Comparison of ENCODE assay signal across 12 cellular contexts in the genomic region with DNA sequence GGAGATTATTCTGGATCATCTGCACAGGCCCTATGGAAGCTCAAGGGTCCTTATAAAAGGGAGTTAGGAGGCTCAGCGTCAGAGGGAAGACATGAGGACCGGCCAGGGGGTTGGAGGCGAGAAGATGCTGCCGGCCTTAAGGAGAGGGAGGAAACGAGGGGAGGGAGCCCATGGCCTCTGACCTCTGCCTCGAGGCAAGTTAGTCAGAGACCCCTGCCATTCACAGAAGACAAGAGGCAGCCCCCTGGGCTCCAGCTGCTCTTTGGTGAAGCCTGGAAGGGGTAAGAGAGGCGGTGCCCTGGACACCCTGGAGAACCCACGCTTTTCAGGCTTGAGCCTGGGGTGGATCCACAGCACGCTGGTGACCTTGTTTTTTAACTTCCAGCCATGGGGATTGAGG. TPM values are rescaled to one million over a fixed set of nuclear protein-coding genes. Genes with fewer than 3 reads are reported as not detected.
DNase-seq lines count a peak whose midpoint lies in the region; ATAC-seq, FAIRE-seq and TF ChIP-seq lines count a peak whose summit lies in the region.
"Had no signal": no experiment of that assay in that cellular context is flagged by ENCODE, and none has a peak within 500 bp of the region (broad histone marks: within the 10 kb centered on the region; RNA-seq: fewer than 3 reads in every experiment).

No MANE protein-coding gene starts in this region.

- H3K4me2 ChIP-seq in H1 (ENCODE audit: insufficient read depth in 1 of 2, low read depth in 2 of 2, low read length in 2 of 2) (no peak overlapping the region), neural progenitor cell (peak overlapping the region; percentile 61)

- no peak overlapping the region for H3K27ac Mint-ChIP-seq in neural progenitor cell

- no peak overlapping the region for H3K56ac ChIP-seq in H1 (replicated peaks; ENCODE audit: insufficient read length, low read depth, low read length)

- TF ChIP-seq CTCF in H1 (IDR thresholded peaks at IDR 0.05; ENCODE audit: control extremely low read depth in 1 of 3, insufficient read depth in 1 of 3, low read depth in 1 of 3, low read length in 3 of 3) (no peak), neural progenitor cell (IDR thresholded peaks at IDR 0.05) (no peak)

- POLR2A ChIA-PET in H1 (lab: Charles Lee; ENCODE audit: partially characterized antibody), result interaction anchor here (1.3 kb wide), 1 partner anchor 9 kb away, joined by 4 read pairs; no protein-coding TSS in a partner anchor

- no peak overlapping the region for H4K5ac ChIP-seq in H1 (ENCODE audit: insufficient read length, low read depth, low read length)

- no peak for ATAC-seq in HG03025 (IDR thresholded peaks at IDR 0.05; ENCODE audit: low FRiP score, unreplicated experiment)

- H3K4ac ChIP-seq in H1 (replicated peaks; ENCODE audit: insufficient read length, low read depth, low read length), result no peak overlapping the region

- no peak overlapping the region for H3K4me3 Mint-ChIP-seq in neural progenitor cell

- H3K9me3 ChIP-seq in HUES64 (ENCODE audit: insufficient read depth, low read depth, low read length) (peaks cover 17% of the 10 kb centered on the region), H1 (ENCODE audit: insufficient read depth in 2 of 2, low read depth in 1 of 2, low read length in 1 of 2) (peaks cover 11 to 21% of the 10 kb centered on the region in 2 experiments), neural progenitor cell (ENCODE audit: low read depth) (no peaks in the 10 kb centered on the region)
- H3K9me3 ChIP-seq: HAP-1 had no signal

- H3K36me3 Mint-ChIP-seq in neural progenitor cell, result no peaks in the 10 kb centered on the region

- no peak for TF ChIP-seq RAD21 in H1 (IDR thresholded peaks at IDR 0.05 in 1 of 2, conservative IDR thresholded peaks at IDR 0.05 in 1 of 2; ENCODE audit: low read depth in 2 of 2, low read length in 2 of 2)

- H3K23me2 ChIP-seq in H1 (ENCODE audit: low read depth, low read length), result peaks cover 8% of the 10 kb centered on the region; the same call in 1 of the 2 replicates

- H2BK12ac ChIP-seq in H1 (ENCODE audit: low read depth, low read length), result no peak overlapping the region

- H3K9me3 Mint-ChIP-seq in neural progenitor cell, result peaks cover 10% of the 10 kb centered on the region

- no peak overlapping the region for H4K8ac ChIP-seq in H1 (ENCODE audit: extremely low read depth, insufficient read depth, low read length)

- peak overlapping the region; percentile 18 for H2BK120ac ChIP-seq in H1 (replicated peaks; ENCODE audit: low read depth, low read length)

- no peak overlapping the region for H3K4me3 ChIP-seq in HUES64 (ENCODE audit: low read length)
- H3K4me3 ChIP-seq in H1 (ENCODE audit: extremely low read depth in 1 of 4, insufficient read depth in 2 of 4, low read depth in 3 of 4, low read length in 4 of 4), result no peak overlapping the region
- no peak overlapping the region for H3K4me3 ChIP-seq in neural progenitor cell
- H3K4me3 ChIP-seq: HAP-1 had no signal

- peaks cover 14% of the 10 kb centered on the region for H3K4me1 Mint-ChIP-seq in neural progenitor cell

- H4K91ac ChIP-seq in H1 (replicated peaks; ENCODE audit: insufficient read length, low read length), result no peak overlapping the region

- CTCF ChIA-PET in H1 (lab: Charles Lee; ENCODE audit: partially characterized antibody), result interaction anchor here (0.7 to 3.2 kb wide), 5 partner anchors 9 to 276 kb away, joined by 3 to 13 read pairs (median 4); no protein-coding TSS in a partner anchor

- no peak overlapping the region for H3K14ac ChIP-seq in H1 (ENCODE audit: insufficient read length)

- peak; percentile 83 for DNase-seq in ELF-1 (ENCODE audit: low read depth, low spot score)
- no peak for DNase-seq in H1 (ENCODE audit: low read depth in 1 of 2, low spot score in 2 of 2)
- DNase-seq in neural progenitor cell (ENCODE audit: low spot score), result peak; percentile 65
- no peak for DNase-seq in D341Med (ENCODE audit: low spot score)
- DNase-seq in NCI-H748 (lab: John Stamatoyannopoulos, UW; ENCODE audit: unreplicated experiment), result no peak
- DNase-seq in NOMO-1 treated with DMSO at 0.1 percent for 48 hours (lab: John Stamatoyannopoulos, UW; ENCODE audit: unreplicated experiment), result no peak
- DNase-seq: DMS153, KBM-7, NCI-H774 had no signal

- H2BK15ac ChIP-seq in H1 (ENCODE audit: low read length), result no peak overlapping the region

- H2BK5ac ChIP-seq in H1 (ENCODE audit: low read depth, low read length), result peak overlapping the region; percentile 81; the same call in 1 of the 2 replicates

- H3K27me3 ChIP-seq in HUES64 (ENCODE audit: insufficient read depth, low read length), result no peaks in the 10 kb centered on the region
- peaks cover 0 to 4% (median 0%) of the 10 kb centered on the region in 4 experiments; a peak in 3 of 7 replicates for H3K27me3 ChIP-seq in H1 (replicated peaks in 1 of 4; ENCODE audit: control insufficient read depth in 3 of 4, extremely low read depth in 1 of 4, insufficient read depth in 3 of 4, low read length in 3 of 4)
- peaks cover 17% of the 10 kb centered on the region for H3K27me3 ChIP-seq in neural progenitor cell

- H3K79me2 ChIP-seq in H1 (ENCODE audit: control insufficient read depth in 1 of 2, insufficient read depth in 2 of 2, low read length in 2 of 2), result no peaks in the 10 kb centered on the region
- no peaks in the 10 kb centered on the region for H3K79me2 ChIP-seq in neural progenitor cell (ENCODE audit: low read depth)

- H4K20me1 ChIP-seq in H1 (replicated peaks in 1 of 2; ENCODE audit: control insufficient read depth in 1 of 2, insufficient read depth in 2 of 2, low read length in 2 of 2) (peaks cover 0 to 4% of the 10 kb centered on the region in 2 experiments), neural progenitor cell (ENCODE audit: low read depth) (peaks cover 20% of the 10 kb centered on the region)

- peaks cover 7% of the 10 kb centered on the region; the same call in 1 of the 2 replicates for H3K4me1 ChIP-seq in HUES64 (ENCODE audit: insufficient read depth, low read length)
- H3K4me1 ChIP-seq in H1 (replicated peaks in 1 of 4; ENCODE audit: control insufficient read depth in 3 of 4, insufficient read depth in 4 of 4, low read length in 3 of 4), result peaks cover 2 to 9% (median 5%) of the 10 kb centered on the region in 4 experiments
- peaks cover 17% of the 10 kb centered on the region for H3K4me1 ChIP-seq in neural progenitor cell
- H3K4me1 ChIP-seq: HAP-1 had no signal

- no peak overlapping the region for H2BK20ac ChIP-seq in H1 (ENCODE audit: low read length)

- H3K9ac ChIP-seq in HUES64 (ENCODE audit: low read depth, low read length) (no peak overlapping the region), H1 (replicated peaks in 1 of 4; ENCODE audit: extremely low read depth in 1 of 4, low read depth in 3 of 4, low read length in 3 of 4) (no peak overlapping the region), neural progenitor cell (no peak overlapping the region)

- WGBS in HUES64, result 39% methylated on average over 9 of the region's 9 CpGs
- WGBS in H1 (ENCODE audit: extremely low coverage in 1 of 2, insufficient coverage in 1 of 2, insufficient read length in 1 of 2, insufficient replicate concordance in 2 of 2, low coverage in 1 of 2, low lambda C conversion rate in 2 of 2, missing lambda C conversion rate in 1 of 2), 2 experiments, result 86% methylated on average over 9 of the region's 9 CpGs; no CpG with 5 or more reads in 1 of the 2 experiments

- H2AK5ac ChIP-seq in H1 (ENCODE audit: low read depth, low read length), result no peak overlapping the region

- no peak for TF ChIP-seq POLR2A in H1 (IDR thresholded peaks at IDR 0.05; ENCODE audit: control extremely low read depth in 1 of 2, low read depth in 2 of 2, low read length in 2 of 2)

- no peak overlapping the region for H3K23ac ChIP-seq in H1 (ENCODE audit: insufficient read length)

- no peak for TF ChIP-seq EP300 in H1 (IDR thresholded peaks at IDR 0.05; ENCODE audit: borderline replicate concordance in 1 of 2, low read depth in 2 of 2, low read length in 2 of 2)

- peaks cover 21% of the 10 kb centered on the region for H3K27me3 Mint-ChIP-seq in neural progenitor cell (ENCODE audit: insufficient read depth, low read depth)

- FAIRE-seq in H1 (lab: Jason Lieb, UNC), result no peak

- H2AFZ ChIP-seq in H1 (ENCODE audit: low read length) (no peak overlapping the region), neural progenitor cell (replicated peaks) (no peak overlapping the region)

- H3K27ac ChIP-seq in HUES64 (ENCODE audit: low read depth, low read length), result peak overlapping the region; percentile 80
- no peak overlapping the region for H3K27ac ChIP-seq in H1 (ENCODE audit: low read depth, low read length)
- no peak overlapping the region for H3K27ac ChIP-seq in neural progenitor cell

- H3F3A ChIP-seq in neural progenitor cell (ENCODE audit: low read depth), result peaks cover 29% of the 10 kb centered on the region

- peak overlapping the region; percentile 19; the same call in 1 of the 2 replicates for H3K18ac ChIP-seq in H1 (ENCODE audit: extremely low read depth, low read length)

- H3K36me3 ChIP-seq in HUES64 (ENCODE audit: insufficient read depth, low read length) (no peaks in the 10 kb centered on the region), H1 (ENCODE audit: control insufficient read depth in 2 of 4, insufficient read depth in 4 of 4, low read length in 3 of 4) (no peaks in the 10 kb centered on the region), neural progenitor cell (no peaks in the 10 kb centered on the region)
- H3K36me3 ChIP-seq: HAP-1 had no signal

- no peaks in the 10 kb centered on the region for H3K79me1 ChIP-seq in H1 (ENCODE audit: low read depth, low read length)

TF ChIP-seq in H1, 55 proteins besides CTCF, POLR2A, EP300 and RAD21 (continues in another document):
- TF ChIP-seq, protein P1, sequence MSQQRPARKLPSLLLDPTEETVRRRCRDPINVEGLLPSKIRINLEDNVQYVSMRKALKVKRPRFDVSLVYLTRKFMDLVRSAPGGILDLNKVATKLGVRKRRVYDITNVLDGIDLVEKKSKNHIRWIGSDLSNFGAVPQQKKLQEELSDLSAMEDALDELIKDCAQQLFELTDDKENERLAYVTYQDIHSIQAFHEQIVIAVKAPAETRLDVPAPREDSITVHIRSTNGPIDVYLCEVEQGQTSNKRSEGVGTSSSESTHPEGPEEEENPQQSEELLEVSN (IDR thresholded peaks at IDR 0.05), result no peak
- TF ChIP-seq, protein P2, sequence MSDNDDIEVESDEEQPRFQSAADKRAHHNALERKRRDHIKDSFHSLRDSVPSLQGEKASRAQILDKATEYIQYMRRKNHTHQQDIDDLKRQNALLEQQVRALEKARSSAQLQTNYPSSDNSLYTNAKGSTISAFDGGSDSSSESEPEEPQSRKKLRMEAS (IDR thresholded peaks at IDR 0.05), result no peak

RNA-seq across cellular contexts. Expression of a gene that starts 49.5 kb away (rescaled TPM):
- 35.5 TPM for polyA plus RNA-seq in HUES64 (2013, experiment 1 of 2)
- polyA plus RNA-seq in HUES64 (2013, experiment 2 of 2), result 33.1 TPM
- 47.9 and 53.4 TPM in 2 replicates for total RNA-seq in H1 (2021; fragmentation: NEBNext Ultra II Directional; extraction: Animal tissue kit (Norgen Biotek cat#: 25700))
- polyA plus RNA-seq in H1 (2011; rRNA removed), result 49.7 and 53.0 TPM in 2 replicates
- 37.8 TPM for polyA plus RNA-seq in H1 (2011; cell fraction: cytosol; rRNA removed)
- 42.9 TPM for polyA plus RNA-seq in H1 (2011; cell fraction: nucleus; rRNA removed)
- 67.7 to 74.9 TPM (median 71.8 TPM) in 4 replicates for polyA plus RNA-seq in H1 (2012, experiment 1 of 2)
- polyA plus RNA-seq in H1 (2012, experiment 2 of 2), result 33.0 TPM
- 44.2 TPM for polyA plus RNA-seq in H1 (2013, experiment 1 of 2)
- polyA plus RNA-seq in H1 (2013, experiment 2 of 2), result 49.5 TPM
- 23.8 and 30.3 TPM in 2 replicates for polyA minus RNA-seq in H1 (2011; rRNA and poly(A)+ RNA removed)
- polyA minus RNA-seq in H1 (2011; cell fraction: cytosol; rRNA and poly(A)+ RNA removed), result 18.1 TPM
- polyA minus RNA-seq in H1 (2011; cell fraction: nucleus; rRNA and poly(A)+ RNA removed), result 17.3 TPM
- total RNA-seq in neural progenitor cell (ENCODE audit: low replicate concordance), result 4.0 and 6.6 TPM in 2 replicates

Comparison
In these comparisons a context has a peak if more than half of its experiments do, and no peak if none do; other contexts are left out.
1. DNase-seq: peak in ELF-1 (single experiment) and neural progenitor cell (single experiment); none in H1 (0 of 2), D341Med (single experiment), NCI-H748 (single experiment) and NOMO-1 treated with DMSO at 0.1 percent for 48 hours (single experiment).